30 cellular contexts compared by ENCODE assay signal in the genomic region with DNA sequence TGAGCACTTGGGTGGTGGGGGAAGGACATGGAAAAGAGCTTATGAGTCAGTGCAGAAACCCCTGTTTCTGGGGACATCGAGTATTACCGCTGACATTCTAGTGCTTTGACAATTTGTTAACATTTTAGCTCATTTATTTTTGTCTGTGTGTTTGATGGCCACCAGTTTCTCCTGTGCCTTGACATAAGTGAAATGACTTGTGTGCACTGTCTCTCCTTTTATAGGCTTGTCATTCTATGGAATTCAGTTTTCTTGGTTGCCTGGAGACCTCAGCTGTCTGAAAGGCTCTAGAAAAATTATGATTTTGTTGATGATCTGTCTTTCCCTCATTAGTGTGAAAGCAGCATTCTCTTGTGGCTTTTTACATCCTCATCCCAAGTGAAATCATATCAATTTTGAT.
"Had no signal": no experiment of that assay in that cellular context is flagged by ENCODE, and none has a peak within 500 bp of the region (broad histone marks: within the 10 kb centered on the region; RNA-seq: fewer than 3 reads in every experiment).

No MANE protein-coding gene starts in this region.

- H3K27me3 ChIP-seq: adrenal gland, ascending aorta, body of pancreas, brain microvascular endothelial cell, breast epithelium, cardiac muscle cell had no signal

- DNase-seq: activated effector memory CD4-positive, alpha-beta T cell treated with anti-CD3 and anti-CD28 coated beads, Interleukin-2, amount 50 U/mL, for 16 hours; activated effector memory CD4-positive, alpha-beta T cell treated with Interleukin-2 at 50 U/mL for 16 hours; activated gamma-delta T cell; activated gamma-delta T cell treated with Interleukin-2 at 50 U/mL for 16 hours; activated naive CD4-positive, alpha-beta T cell; activated naive CD4-positive, alpha-beta T cell treated with anti-CD3 and anti-CD28 coated beads for 36 hours; activated naive CD4-positive, alpha-beta T cell treated with anti-CD3 and anti-CD28 coated beads, Interleukin-2, amount 10 ng/mL, durations not matched to agents 7 days and 5 days; activated naive CD4-positive, alpha-beta T cell treated with anti-CD3 and anti-CD28 coated beads, Interleukin-2, amount 50 U/mL, for 16 hours; activated naive CD4-positive, alpha-beta T cell treated with Interleukin-2 at 50 U/mL for 16 hours; activated naive CD8-positive, alpha-beta T cell treated with anti-CD3 and anti-CD28 coated beads for 36 hours; activated naive CD8-positive, alpha-beta T cell treated with anti-CD3 and anti-CD28 coated beads, Interleukin-2, amount 10 ng/mL, durations not matched to agents 7 days and 5 days; activated naive CD8-positive, alpha-beta T cell treated with anti-CD3 and anti-CD28 coated beads, Interleukin-2, amount 50 U/mL, for 24 hours; activated T-cell treated with anti-CD3 and anti-CD28 coated beads, Interleukin-2, amount 50 U/mL, for 1 hour; activated T-cell treated with anti-CD3 and anti-CD28 coated beads, Interleukin-2, amount 50 U/mL, for 24 hours; activated T-cell treated with anti-CD3 and anti-CD28 coated beads, Interleukin-2, amount 50 U/mL, for 4 hours; activated T-cell treated with anti-CD3 and anti-CD28 coated beads, Interleukin-2, amount 50 U/mL, for 48 hours; activated T-cell treated with anti-CD3 and anti-CD28 coated beads, Interleukin-2, amount 50 U/mL, for 72 hours; adrenal gland; amniotic stem cell; amygdala; anterior cingulate cortex; aorta; body of pancreas; brain microvascular endothelial cell; caudate nucleus; central memory CD4-positive, alpha-beta T cell; cerebellar nuclear complex had no signal

- H3K9me3 ChIP-seq: adrenal gland, ascending aorta, body of pancreas, breast epithelium had no signal

- H3K27ac ChIP-seq: adrenal gland, ascending aorta, body of pancreas, brain microvascular endothelial cell, breast epithelium, cardiac muscle cell had no signal

- H3K4me3 ChIP-seq: adrenal gland, ascending aorta, body of pancreas, breast epithelium, cardiac muscle cell had no signal

- H3K36me3 ChIP-seq: adrenal gland, ascending aorta, brain microvascular endothelial cell, breast epithelium, cardiac muscle cell had no signal
